8 cellular contexts compared by ENCODE assay signal in genomic region chr2:161141033-161141432, GRCh38. TPM values are rescaled to one million over a fixed set of nuclear protein-coding genes. Genes with fewer than 3 reads are reported as not detected.
DNase-seq lines count a peak whose midpoint lies in the region; ATAC-seq, FAIRE-seq and TF ChIP-seq lines count a peak whose summit lies in the region.

No MANE protein-coding gene starts in this region.

- no peaks in the 10 kb centered on the region for H3K27me3 ChIP-seq in CD4-positive, alpha-beta T cell (ENCODE audit: control insufficient read depth, insufficient read depth, low read length)

- H3K9me3 Mint-ChIP-seq in CD4-positive, alpha-beta T cell, result no peaks in the 10 kb centered on the region

- CTCF ChIA-PET in CD4-positive, alpha-beta T cell (lab: Charles Lee), result interaction anchor here (1.6 kb wide), 1 partner anchor 19 kb away, joined by 3 read pairs; the partner anchor contains the start of gene TANK

- H3K9me3 ChIP-seq in CD4-positive, alpha-beta T cell (ENCODE audit: control insufficient read depth, low read length), result no peaks in the 10 kb centered on the region

- H3K4me3 Mint-ChIP-seq in CD4-positive, alpha-beta T cell, result peak overlapping the region; percentile 55

- H3K27ac Mint-ChIP-seq in CD4-positive, alpha-beta T cell, result peak overlapping the region; percentile 70

- no peaks in the 10 kb centered on the region for H3K27me3 Mint-ChIP-seq in CD4-positive, alpha-beta T cell

- no peak for TF ChIP-seq CTCF in CD4-positive, alpha-beta T cell (IDR thresholded peaks at IDR 0.05)

- H3K4me1 Mint-ChIP-seq in CD4-positive, alpha-beta T cell (ENCODE audit: low read depth), result peaks cover 88% of the 10 kb centered on the region

- DNase-seq in CD4-positive, alpha-beta T cell, result no peak
- DNase-seq in amygdala (lab: John Stamatoyannopoulos, UW) (no peak), ecto neural progenitor cell (ENCODE audit: low spot score) (no peak), HT-29 (ENCODE audit: low spot score) (no peak), NCI-H526 (lab: John Stamatoyannopoulos, UW) (no peak)

- intact Hi-C loops in CD4-positive, alpha-beta T cell (cut with DNase I, micrococcal nuclease), result loop anchor here in 1 of 2 experiments (2.0 kb wide), 1 partner anchor 16 kb away; no protein-coding TSS in a partner anchor

- no peaks in the 10 kb centered on the region for H3K36me3 Mint-ChIP-seq in CD4-positive, alpha-beta T cell (ENCODE audit: low read depth)

- POLR2A ChIA-PET in CD4-positive, alpha-beta T cell (lab: Charles Lee), result no interaction called here

- no peak for ATAC-seq in CD4-positive, alpha-beta T cell (ENCODE audit: poor library complexity)
- ATAC-seq in GM19043 (IDR thresholded peaks at IDR 0.05; ENCODE audit: low read depth, unreplicated experiment), result peak; percentile 43
- peak; percentile 30 for ATAC-seq in HG03039 (IDR thresholded peaks at IDR 0.05; ENCODE audit: unreplicated experiment)

- H3K27ac ChIP-seq in CD4-positive, alpha-beta T cell (ENCODE audit: low read depth, low read length), result no peak overlapping the region

- FAIRE-seq in TTC549 (lab: Jason Lieb, UNC), result peak; percentile 9

RNA-seq across cellular contexts. Expression of gene TANK, which starts 19.2 kb away (rescaled TPM):
- 10 to 100 TPM; 66.3 to 71.7 TPM for total RNA-seq in CD4-positive, alpha-beta T cell
- total RNA-seq in HT-29 (2014; rRNA removed; shearing (Covaris generic)), result 52.2 and 55.8 TPM in 2 replicates
